14 cellular contexts compared by ENCODE assay signal in the genomic region with DNA sequence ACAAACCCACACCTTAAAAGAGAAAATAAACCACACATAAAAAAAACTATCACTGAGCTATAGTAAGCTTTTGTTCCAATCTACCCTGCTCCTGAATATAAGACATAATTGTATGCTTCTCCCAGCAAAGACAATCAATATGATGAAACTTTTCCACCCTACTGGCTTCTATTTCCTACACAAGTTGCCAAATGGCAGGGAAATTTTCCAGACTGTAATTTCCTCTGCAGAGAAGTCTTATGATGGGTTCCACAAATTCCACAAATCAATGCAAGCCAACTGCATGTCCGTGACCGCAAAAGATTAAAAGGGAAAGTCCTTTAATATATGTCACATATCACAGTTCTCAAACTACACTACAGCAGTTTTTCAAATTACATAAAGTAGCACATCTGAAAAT.
DNase-seq lines count a peak whose midpoint lies in the region; ATAC-seq and TF ChIP-seq lines count a peak whose summit lies in the region.
"Had no signal": no experiment of that assay in that cellular context is flagged by ENCODE, and none has a peak within 500 bp of the region (broad histone marks: within the 10 kb centered on the region; RNA-seq: fewer than 3 reads in every experiment).

No MANE protein-coding gene starts in this region.

- H3K4me1 Mint-ChIP-seq in activated CD8-positive, alpha-beta T cell treated with anti-CD3 and anti-CD28 coated beads, Interleukin-2, amount 10 ng/mL, durations not matched to agents 7 days and 5 days (ENCODE audit: low read depth): no peaks in the 10 kb centered on the region
- H3K4me1 Mint-ChIP-seq in naive thymus-derived CD4-positive, alpha-beta T cell: no peaks in the 10 kb centered on the region
- H3K4me1 Mint-ChIP-seq: activated naive CD4-positive, alpha-beta T cell treated with anti-CD3 and anti-CD28 coated beads, Interleukin-2, amount 50 U/mL, for 24 hours had no signal

- no peaks in the 10 kb centered on the region for H3K36me3 Mint-ChIP-seq in activated CD8-positive, alpha-beta T cell treated with anti-CD3 and anti-CD28 coated beads, Interleukin-2, amount 10 ng/mL, durations not matched to agents 7 days and 5 days (ENCODE audit: low read depth)
- no peaks in the 10 kb centered on the region for H3K36me3 Mint-ChIP-seq in naive thymus-derived CD4-positive, alpha-beta T cell
- H3K36me3 Mint-ChIP-seq: activated naive CD4-positive, alpha-beta T cell treated with anti-CD3 and anti-CD28 coated beads, Interleukin-2, amount 50 U/mL, for 24 hours had no signal

- H3K36me3 ChIP-seq in naive thymus-derived CD4-positive, alpha-beta T cell (ENCODE audit: control insufficient read depth in 2 of 3, insufficient read depth in 3 of 3, low read length in 3 of 3): no peaks in the 10 kb centered on the region

- POLR2A ChIA-PET in activated CD8-positive, alpha-beta T cell treated with anti-CD3 and anti-CD28 coated beads, Interleukin-2, amount 10 ng/mL, durations not matched to agents 7 days and 5 days (lab: Charles Lee): no interaction called here
- POLR2A ChIA-PET in naive thymus-derived CD4-positive, alpha-beta T cell (lab: Charles Lee): interaction anchor here (0.7 kb wide), 1 partner anchor 31 kb away, joined by 3 read pairs; no protein-coding TSS in a partner anchor

- ATAC-seq in sciatic nerve (peak; percentile 54), GM21529 (IDR thresholded peaks at IDR 0.05; ENCODE audit: unreplicated experiment) (no peak)
- no peak for ATAC-seq in activated CD8-positive, alpha-beta T cell treated with anti-CD3 and anti-CD28 coated beads, Interleukin-2, amount 10 ng/mL, durations not matched to agents 7 days and 5 days
- ATAC-seq in naive thymus-derived CD4-positive, alpha-beta T cell: no peak
- ATAC-seq: activated CD8-positive, alpha-beta T cell treated with anti-CD3 and anti-CD28 coated beads for 36 hours had no signal

- no peak overlapping the region for H3K27ac Mint-ChIP-seq in activated CD8-positive, alpha-beta T cell treated with anti-CD3 and anti-CD28 coated beads, Interleukin-2, amount 10 ng/mL, durations not matched to agents 7 days and 5 days
- H3K27ac Mint-ChIP-seq in naive thymus-derived CD4-positive, alpha-beta T cell: no peak overlapping the region
- H3K27ac Mint-ChIP-seq: activated CD8-positive, alpha-beta T cell treated with anti-CD3 and anti-CD28 coated beads for 36 hours; activated naive CD4-positive, alpha-beta T cell treated with anti-CD3 and anti-CD28 coated beads, Interleukin-2, amount 50 U/mL, for 24 hours had no signal

- no peak overlapping the region for H3K4me3 Mint-ChIP-seq in activated CD8-positive, alpha-beta T cell treated with anti-CD3 and anti-CD28 coated beads, Interleukin-2, amount 10 ng/mL, durations not matched to agents 7 days and 5 days
- no peak overlapping the region for H3K4me3 Mint-ChIP-seq in naive thymus-derived CD4-positive, alpha-beta T cell
- H3K4me3 Mint-ChIP-seq: activated CD8-positive, alpha-beta T cell treated with anti-CD3 and anti-CD28 coated beads for 36 hours; activated naive CD4-positive, alpha-beta T cell treated with anti-CD3 and anti-CD28 coated beads, Interleukin-2, amount 50 U/mL, for 24 hours had no signal

- H3K27ac ChIP-seq in naive thymus-derived CD4-positive, alpha-beta T cell (ENCODE audit: low read depth, low read length): no peak overlapping the region

- no peaks in the 10 kb centered on the region for H3K27me3 ChIP-seq in naive thymus-derived CD4-positive, alpha-beta T cell (ENCODE audit: control insufficient read depth in 2 of 2, insufficient read depth in 2 of 2, low read length in 2 of 2)
- H3K27me3 ChIP-seq: transverse colon had no signal

- DNase-seq in EL (peak; percentile 51), astrocyte of the spinal cord (ENCODE audit: low read depth, low spot score) (peak; percentile 56), glomerular endothelial cell (ENCODE audit: extremely low read depth, low read depth, low spot score) (peak; percentile 39), sciatic nerve (ENCODE audit: low spot score) (no peak), NCI-H128 (lab: John Stamatoyannopoulos, UW; ENCODE audit: unreplicated experiment) (no peak)
- no peak for DNase-seq in activated CD8-positive, alpha-beta T cell treated with anti-CD3 and anti-CD28 coated beads, Interleukin-2, amount 10 ng/mL, durations not matched to agents 7 days and 5 days
- DNase-seq in naive thymus-derived CD4-positive, alpha-beta T cell: no peak
- DNase-seq: activated CD8-positive, alpha-beta T cell treated with anti-CD3 and anti-CD28 coated beads for 36 hours; DMS153; effector memory CD4-positive, alpha-beta T cell; occipital lobe; transverse colon had no signal

- no peaks in the 10 kb centered on the region for H3K4me1 ChIP-seq in naive thymus-derived CD4-positive, alpha-beta T cell (ENCODE audit: control insufficient read depth in 2 of 2, insufficient read depth in 2 of 2, low read length in 2 of 2)

- intact Hi-C loops in sciatic nerve (cut with DNase I): no loop called here
- intact Hi-C loops in naive thymus-derived CD4-positive, alpha-beta T cell (cut with micrococcal nuclease): no loop called here

- H3K27me3 Mint-ChIP-seq in activated CD8-positive, alpha-beta T cell treated with anti-CD3 and anti-CD28 coated beads, Interleukin-2, amount 10 ng/mL, durations not matched to agents 7 days and 5 days (ENCODE audit: low read depth): peaks cover 3% of the 10 kb centered on the region
- H3K27me3 Mint-ChIP-seq in naive thymus-derived CD4-positive, alpha-beta T cell: no peaks in the 10 kb centered on the region
- H3K27me3 Mint-ChIP-seq: activated CD8-positive, alpha-beta T cell treated with anti-CD3 and anti-CD28 coated beads for 36 hours; activated naive CD4-positive, alpha-beta T cell treated with anti-CD3 and anti-CD28 coated beads, Interleukin-2, amount 50 U/mL, for 24 hours had no signal

- TF ChIP-seq CTCF in astrocyte of the spinal cord (IDR thresholded peaks at IDR 0.05; ENCODE audit: low read depth, low read length): no peak

- no peak overlapping the region for H3K4me3 ChIP-seq in astrocyte of the spinal cord (ENCODE audit: low read depth, low read length)
- H3K4me3 ChIP-seq in naive thymus-derived CD4-positive, alpha-beta T cell (ENCODE audit: low read length): no peak overlapping the region
- H3K4me3 ChIP-seq: transverse colon had no signal

- H3K9me3 ChIP-seq in naive thymus-derived CD4-positive, alpha-beta T cell (ENCODE audit: control insufficient read depth in 2 of 3, low read length in 3 of 3): no peaks in the 10 kb centered on the region
- H3K9me3 ChIP-seq: transverse colon had no signal

- in situ Hi-C loops in astrocyte of the spinal cord (cut with HindIII; ENCODE audit: low sequenced_read_pairs): no loop called here

- no peaks in the 10 kb centered on the region for H3K9me3 Mint-ChIP-seq in activated CD8-positive, alpha-beta T cell treated with anti-CD3 and anti-CD28 coated beads, Interleukin-2, amount 10 ng/mL, durations not matched to agents 7 days and 5 days (ENCODE audit: insufficient read depth)
- no peaks in the 10 kb centered on the region for H3K9me3 Mint-ChIP-seq in naive thymus-derived CD4-positive, alpha-beta T cell
- H3K9me3 Mint-ChIP-seq: activated CD8-positive, alpha-beta T cell treated with anti-CD3 and anti-CD28 coated beads for 36 hours; activated naive CD4-positive, alpha-beta T cell treated with anti-CD3 and anti-CD28 coated beads, Interleukin-2, amount 50 U/mL, for 24 hours had no signal

- CTCF ChIA-PET in activated CD8-positive, alpha-beta T cell treated with anti-CD3 and anti-CD28 coated beads, Interleukin-2, amount 10 ng/mL, durations not matched to agents 7 days and 5 days (lab: Charles Lee): no interaction called here
- CTCF ChIA-PET in naive thymus-derived CD4-positive, alpha-beta T cell (lab: Charles Lee): interaction anchor here (0.6 kb wide), 1 partner anchor 24 kb away, joined by 3 read pairs; no protein-coding TSS in a partner anchor

Comparison
In these comparisons a context has a peak if more than half of its experiments do, and no peak if none do; other contexts are left out.
1. DNase-seq: peak in EL (single experiment), astrocyte of the spinal cord (single experiment) and glomerular endothelial cell (single experiment); none in sciatic nerve (single experiment), NCI-H128 (single experiment), activated CD8-positive, alpha-beta T cell treated with anti-CD3 and anti-CD28 coated beads, Interleukin-2, amount 10 ng/mL, durations not matched to agents 7 days and 5 days (single experiment) and naive thymus-derived CD4-positive, alpha-beta T cell (0 of 9).